31 cellular contexts compared by ENCODE assay signal in the genomic region with DNA sequence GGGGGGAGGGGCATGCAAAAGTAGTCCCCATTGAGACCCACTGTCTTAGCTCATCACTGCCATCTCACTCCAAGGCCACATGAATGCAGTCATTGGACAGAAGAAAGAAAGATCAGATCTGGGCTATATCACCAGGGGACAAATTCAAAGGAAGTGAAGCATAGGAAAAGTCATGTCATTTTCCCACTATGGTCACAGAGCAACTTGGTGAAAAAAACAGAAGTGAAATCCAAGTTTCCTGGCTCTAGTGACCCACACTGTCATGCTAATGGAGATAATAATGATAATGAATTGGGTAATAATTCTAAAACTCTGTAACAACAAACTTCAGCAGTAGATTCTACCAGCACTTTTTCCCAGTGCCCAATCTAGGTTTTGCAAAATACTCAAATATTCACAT. TPM values are rescaled to one million over a fixed set of nuclear protein-coding genes. Genes with fewer than 3 reads are reported as not detected.
DNase-seq lines count a peak whose midpoint lies in the region; ATAC-seq, FAIRE-seq and TF ChIP-seq lines count a peak whose summit lies in the region.
"Had no signal": no experiment of that assay in that cellular context is flagged by ENCODE, and none has a peak within 500 bp of the region (broad histone marks: within the 10 kb centered on the region; RNA-seq: fewer than 3 reads in every experiment).

No MANE protein-coding gene starts in this region.

- H3K4me3 ChIP-seq in right cardiac atrium (ENCODE audit: low read length) (no peak overlapping the region), OCI-LY3 (ENCODE audit: low read length) (peak overlapping the region; percentile 35; the same call in 1 of the 2 replicates)
- H3K4me3 ChIP-seq: A549, SK-N-MC had no signal

- H3K27me3 ChIP-seq in right cardiac atrium (ENCODE audit: control insufficient read depth, insufficient read depth) (no peaks in the 10 kb centered on the region), OCI-LY3 (ENCODE audit: low read depth, low read length) (no peaks in the 10 kb centered on the region)

- no peaks in the 10 kb centered on the region for H3K27me3 Mint-ChIP-seq in stimulated activated naive B cell treated with anti-CD40 and anti-IgM and Interleukin-4, amounts not matched to agents 10 μg/mL and 1 μg/mL and 100 μg/mL, for 72 hours

- DNase-seq in right cardiac atrium (no peak), Right ventricle myocardium superior (no peak), GM12892 (ENCODE audit: insufficient read length) (no peak), NCI-H2227 treated with DMSO at 0.1 percent for 48 hours (lab: John Stamatoyannopoulos, UW) (no peak), NCI-H2196 treated with DMSO at 0.1 percent for 48 hours (lab: John Stamatoyannopoulos, UW; ENCODE audit: unreplicated experiment) (no peak)
- DNase-seq in stimulated activated naive B cell treated with anti-CD40 and anti-IgM and Interleukin-4, amounts not matched to agents 10 μg/mL and 1 μg/mL and 100 μg/mL, for 72 hours = no peak
- DNase-seq: AML-193; C1 segment of cervical spinal cord; CD8-positive, alpha-beta memory T cell; DMS 273 treated with DMSO at 0.1 percent for 48 hours; DMS79; GF-D8; HCEC 1CT; MM.1S; NCI-H1105 treated with DMSO at 0.1 percent for 48 hours; NCI-H146; NCI-H1930; NCI-H2107; NCI-H446 treated with DMSO at 0.1 percent for 48 hours; NCI-H526; NK-92 treated with Interleukin-12 subunit alpha and Interleukin-12 subunit beta, amount 100 ng/mL, for 24 hours; SHP77 treated with DMSO at 0.1 percent for 48 hours; SW 1271 had no signal

- H3K4me1 ChIP-seq in right cardiac atrium (ENCODE audit: control insufficient read depth, insufficient read depth, low read length) = peaks cover 12% of the 10 kb centered on the region
- peaks cover 99% of the 10 kb centered on the region for H3K4me1 ChIP-seq in OCI-LY3 (ENCODE audit: low read length)
- H3K4me1 ChIP-seq: A549 had no signal

- TF ChIP-seq POLR2A in GM12892 (IDR thresholded peaks at IDR 0.05; ENCODE audit: low read depth, low read length) = no peak

- peak overlapping the region; percentile 49 for H3K9ac ChIP-seq in OCI-LY3 (ENCODE audit: low read length)
- H3K9ac ChIP-seq: KMS-11 had no signal

- no peaks in the 10 kb centered on the region for H3K36me3 Mint-ChIP-seq in stimulated activated naive B cell treated with anti-CD40 and anti-IgM and Interleukin-4, amounts not matched to agents 10 μg/mL and 1 μg/mL and 100 μg/mL, for 72 hours
- H3K36me3 Mint-ChIP-seq: CD8-positive, alpha-beta memory T cell; IgD-negative memory B cell had no signal

- no peak overlapping the region for H2AFZ ChIP-seq in OCI-LY3 (ENCODE audit: low read depth, low read length)

- intact Hi-C loops in right cardiac atrium (cut with DNase I) (no loop called here), Right ventricle myocardium superior (cut with DNase I) (no loop called here)

- peaks cover 13% of the 10 kb centered on the region for H3K36me3 ChIP-seq in OCI-LY3 (replicated peaks; ENCODE audit: low read depth, low read length)

- H3K9me3 Mint-ChIP-seq in stimulated activated naive B cell treated with anti-CD40 and anti-IgM and Interleukin-4, amounts not matched to agents 10 μg/mL and 1 μg/mL and 100 μg/mL, for 72 hours = peaks cover 1 to 4% of the 10 kb centered on the region in 2 donors
- H3K9me3 Mint-ChIP-seq: IgD-negative memory B cell; T-helper 1 cell treated with Interleukin-12 subunit alpha and Interleukin-12 subunit beta and Interleukin-4 antibody, amounts not matched to agents 30 μg/mL and 1 μg/mL, for 36 hours had no signal

- no peaks in the 10 kb centered on the region for H4K20me1 ChIP-seq in OCI-LY3 (ENCODE audit: insufficient read depth, low read length)

- peak overlapping the region; percentile 85 for H3K27ac Mint-ChIP-seq in stimulated activated naive B cell treated with anti-CD40 and anti-IgM and Interleukin-4, amounts not matched to agents 10 μg/mL and 1 μg/mL and 100 μg/mL, for 72 hours
- H3K27ac Mint-ChIP-seq: IgD-negative memory B cell; T-helper 1 cell treated with Interleukin-12 subunit alpha and Interleukin-12 subunit beta and Interleukin-4 antibody, amounts not matched to agents 30 μg/mL and 1 μg/mL, for 36 hours had no signal

- no peaks in the 10 kb centered on the region for H3K79me2 ChIP-seq in OCI-LY3 (ENCODE audit: low read length)

- H3K27ac ChIP-seq in right cardiac atrium (ENCODE audit: low read length) (no peak overlapping the region), OCI-LY3 (ENCODE audit: low read length) (peak overlapping the region; percentile 99)
- H3K27ac ChIP-seq: A549, KMS-11, RWPE1, SK-N-MC had no signal

- peak overlapping the region; percentile 59 for H3K4me2 ChIP-seq in OCI-LY3 (ENCODE audit: low read length)
- H3K4me2 ChIP-seq: A549, KMS-11 had no signal

- no peak overlapping the region for H3K4me3 Mint-ChIP-seq in stimulated activated naive B cell treated with anti-CD40 and anti-IgM and Interleukin-4, amounts not matched to agents 10 μg/mL and 1 μg/mL and 100 μg/mL, for 72 hours
- H3K4me3 Mint-ChIP-seq: CD8-positive, alpha-beta memory T cell; T-helper 1 cell treated with Interleukin-12 subunit alpha and Interleukin-12 subunit beta and Interleukin-4 antibody, amounts not matched to agents 30 μg/mL and 1 μg/mL, for 36 hours had no signal

- TF ChIP-seq CTCF in OCI-LY3 (IDR thresholded peaks at IDR 0.05; ENCODE audit: low read depth, low read length) = no peak

- peaks cover 19 to 59% of the 10 kb centered on the region in 2 donors for H3K4me1 Mint-ChIP-seq in stimulated activated naive B cell treated with anti-CD40 and anti-IgM and Interleukin-4, amounts not matched to agents 10 μg/mL and 1 μg/mL and 100 μg/mL, for 72 hours
- H3K4me1 Mint-ChIP-seq: CD8-positive, alpha-beta memory T cell had no signal

- ATAC-seq in right cardiac atrium (peak; percentile 29 to 55), Right ventricle myocardium superior (ENCODE audit: poor library complexity) (no peak)
- peak; percentile 28 to 47 for ATAC-seq in stimulated activated naive B cell treated with anti-CD40 and anti-IgM and Interleukin-4, amounts not matched to agents 10 μg/mL and 1 μg/mL and 100 μg/mL, for 72 hours (replicated peaks)
- ATAC-seq: A549, Panc1 had no signal

- H3K9me3 ChIP-seq in right cardiac atrium (ENCODE audit: control insufficient read depth, low read length) = no peaks in the 10 kb centered on the region
- H3K9me3 ChIP-seq in OCI-LY3 (ENCODE audit: insufficient read depth, low read length) = no peaks in the 10 kb centered on the region
- H3K9me3 ChIP-seq: A549 had no signal

- peak; percentile 79 for FAIRE-seq in GM12892 (lab: Jason Lieb, UNC)
- FAIRE-seq: A549 had no signal

RNA-seq across cellular contexts. Expression of a gene that starts 9.9 kb away (rescaled TPM):
- total RNA-seq in right cardiac atrium (under 1 TPM; 0.17 to 0.69 (median 0.31) TPM), Right ventricle myocardium superior (0.38 TPM)
- polyA plus RNA-seq in right cardiac atrium = 0.18 TPM
- 0.25 TPM for polyA plus RNA-seq in GM12892 (2012; ENCODE audit: missing spikeins)
- polyA plus RNA-seq: A549 had no signal
